In genomic region chr14:64060648-64061096, GRCh38 we compare ENCODE assay signal across 1 cellular context.
TF ChIP-seq lines count a peak whose summit lies in the region.

No MANE protein-coding gene starts in this region.

TF ChIP-seq in WTC11, 78 proteins besides CTCF, POLR2A, EP300 and RAD21 (continued from another document):
- TF ChIP-seq PRDM15 (CRISPR knock-in tag; IDR thresholded peaks at IDR 0.05) (no peak), FOXJ3 (CRISPR knock-in tag; IDR thresholded peaks at IDR 0.05; ENCODE audit: borderline replicate concordance) (no peak), FOXP4 (CRISPR knock-in tag; IDR thresholded peaks at IDR 0.05) (peak; percentile 33; the same call in 1 of the 2 replicates), E2F1 (CRISPR knock-in tag; IDR thresholded peaks at IDR 0.05) (no peak), ZBTB43 (CRISPR knock-in tag; IDR thresholded peaks at IDR 0.05) (no peak), SOX15 (CRISPR knock-in tag; IDR thresholded peaks at IDR 0.05) (no peak), ZNF121 (CRISPR knock-in tag; IDR thresholded peaks at IDR 0.05) (no peak), MLX (CRISPR knock-in tag; IDR thresholded peaks at IDR 0.05) (no peak), FOXK1 (CRISPR knock-in tag; IDR thresholded peaks at IDR 0.05) (peak; percentile 35; the same call in 1 of the 2 replicates), ZSCAN18 (CRISPR knock-in tag; IDR thresholded peaks at IDR 0.05) (0 out of 2 replicates have a peak, but pooled peaks have one; percentile 75), ATF1 (CRISPR knock-in tag; IDR thresholded peaks at IDR 0.05) (no peak), RELA (CRISPR knock-in tag; IDR thresholded peaks at IDR 0.05; ENCODE audit: borderline replicate concordance) (no peak), SP1 (CRISPR knock-in tag; conservative IDR thresholded peaks at IDR 0.05) (peak; percentile 43; the same call in 1 of the 2 replicates), RORB (CRISPR knock-in tag; IDR thresholded peaks at IDR 0.05) (no peak), ZNF219 (CRISPR knock-in tag; IDR thresholded peaks at IDR 0.05; ENCODE audit: borderline replicate concordance) (no peak), HMGXB4 (CRISPR knock-in tag; IDR thresholded peaks at IDR 0.05) (no peak), ERG (CRISPR knock-in tag; IDR thresholded peaks at IDR 0.05) (no peak), IRF2 (CRISPR knock-in tag; IDR thresholded peaks at IDR 0.05; ENCODE audit: borderline replicate concordance, low read depth) (no peak), CREB1 (CRISPR knock-in tag; IDR thresholded peaks at IDR 0.05) (no peak), ETV6 (CRISPR knock-in tag; IDR thresholded peaks at IDR 0.05) (peak; percentile 65; the same call in 1 of the 2 replicates), IRF1 (CRISPR knock-in tag; IDR thresholded peaks at IDR 0.05) (no peak), USF1 (CRISPR knock-in tag; IDR thresholded peaks at IDR 0.05) (peak; percentile 30; the same call in 1 of the 2 replicates), HMGA2 (CRISPR knock-in tag; IDR thresholded peaks at IDR 0.05) (no peak), JUN (CRISPR knock-in tag; IDR thresholded peaks at IDR 0.05) (no peak), TEAD4 (CRISPR knock-in tag; IDR thresholded peaks at IDR 0.05) (peak; percentile 46; the same call in 1 of the 2 replicates), ZNF396 (CRISPR knock-in tag; IDR thresholded peaks at IDR 0.05; ENCODE audit: borderline replicate concordance) (no peak)
